ENCODE assay signal across 8 cellular contexts in the genomic region with DNA sequence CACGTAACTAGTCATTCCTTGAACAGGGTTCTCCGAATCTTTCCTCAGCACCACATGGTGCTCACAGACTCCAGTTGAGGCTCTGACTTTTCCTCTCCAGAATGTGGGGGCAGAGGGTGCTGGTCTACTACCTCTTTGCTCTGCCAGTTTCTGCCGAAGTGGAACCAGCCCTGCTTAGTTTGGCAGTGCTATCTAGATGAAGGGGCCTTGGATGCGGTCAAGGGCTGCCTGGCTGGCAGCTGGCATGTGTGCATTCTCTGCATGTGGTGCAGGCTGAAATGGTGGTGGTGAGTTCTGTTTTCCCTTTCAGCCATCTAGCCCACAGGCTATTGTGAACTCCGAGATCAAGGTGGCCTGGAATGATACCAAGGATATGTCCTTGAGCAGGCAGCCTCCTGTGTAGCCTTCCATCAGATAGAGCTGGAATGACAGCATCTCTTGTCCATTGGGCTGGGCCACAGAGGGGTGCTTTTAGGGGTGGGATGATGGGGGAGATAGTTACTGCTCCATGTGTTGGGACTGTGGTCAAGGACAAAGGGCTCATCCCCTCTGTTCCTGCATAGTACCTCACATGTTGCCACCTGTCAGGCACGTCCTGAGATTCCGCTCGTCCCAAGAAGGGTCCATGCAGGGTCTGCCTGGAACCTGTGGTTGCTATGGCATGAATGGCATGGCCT. TPM values are rescaled to one million over a fixed set of nuclear protein-coding genes. Genes with fewer than 3 reads are reported as not detected.
A peak's percentile ranks its signal among the peaks of the same experiment; 100 is the strongest.
DNase-seq lines count a peak whose midpoint lies in the region; ATAC-seq, FAIRE-seq and TF ChIP-seq lines count a peak whose summit lies in the region.

No MANE protein-coding gene starts in this region.

- H3K9me3 Mint-ChIP-seq in MCF 10A (ENCODE audit: unreplicated experiment) (no peaks in the 10 kb centered on the region), mesothelial cell of epicardium (no peaks in the 10 kb centered on the region)

- H3K36me3 ChIP-seq in right atrium auricular region, result peaks cover 30% of the 10 kb centered on the region
- H3K36me3 ChIP-seq in small intestine (ENCODE audit: control insufficient read depth in 2 of 2, insufficient read depth in 2 of 2, low read length in 2 of 2), result peaks cover 9 to 17% of the 10 kb centered on the region in 2 donors

- H3K4me3 Mint-ChIP-seq in MCF 10A (ENCODE audit: unreplicated experiment), result peak overlapping the region; percentile 72
- H3K4me3 Mint-ChIP-seq in mesothelial cell of epicardium, result peak overlapping the region; percentile 86

- H3K4me1 ChIP-seq in right atrium auricular region, result peaks cover 0 to 50% of the 10 kb centered on the region in 2 donors
- peaks cover 0 to 9% of the 10 kb centered on the region in 2 donors for H3K4me1 ChIP-seq in small intestine (ENCODE audit: control insufficient read depth in 2 of 2, insufficient read depth in 1 of 2, low read depth in 1 of 2, low read length in 1 of 2)

- no peak for ATAC-seq in sciatic nerve

- BruUV-seq in MCF 10A (replicated peaks; lab: Mats Ljungman, UMichigan), result no TSS peak

- DNase-seq in right atrium auricular region (ENCODE audit: low spot score) (no peak), cardiac septum (ENCODE audit: low spot score) (no peak), MCF 10A (ENCODE audit: unreplicated experiment) (no peak), mesothelial cell of epicardium (ENCODE audit: low spot score in 2 of 2, unreplicated experiment in 2 of 2) (no peak), middle frontal gyrus (ENCODE audit: extremely low spot score, low spot score) (no peak), small intestine (no peak), sciatic nerve (ENCODE audit: low spot score) (no peak)
- DNase-seq in activated CD4-positive, CD25-positive, alpha-beta regulatory T cell (lab: John Stamatoyannopoulos, UW), result no peak

- H3K27ac ChIP-seq in right atrium auricular region (peak overlapping the region; percentile 97 to 98), small intestine (ENCODE audit: low read depth in 1 of 2, low read length in 1 of 2) (no peak overlapping the region)

- WGBS in small intestine, 3 donors, result 34 to 52% (median 41%) methylated on average over 8 of the region's 8 CpGs

- H3K27ac Mint-ChIP-seq in MCF 10A (ENCODE audit: low read depth, unreplicated experiment) (no peak overlapping the region), mesothelial cell of epicardium (peak overlapping the region; percentile 85)

- intact Hi-C loops in cardiac septum (cut with DNase I), result no loop called here
- intact Hi-C loops in MCF 10A (cut with micrococcal nuclease), result loop anchor here (10.0 kb wide), 1 partner anchor 230 kb away; a partner anchor contains a TSS
- intact Hi-C loops in sciatic nerve (cut with DNase I), result loop anchor here (10.0 kb wide), 2 partner anchors 60 to 220 kb away; no protein-coding TSS in a partner anchor

- TF ChIP-seq CTCF in right atrium auricular region (IDR thresholded peaks at IDR 0.05) (no peak), MCF 10A (IDR thresholded peaks at IDR 0.05; ENCODE audit: unreplicated experiment) (no peak), mesothelial cell of epicardium (IDR thresholded peaks at IDR 0.05; ENCODE audit: unreplicated experiment) (no peak)

- H3K27me3 ChIP-seq in right atrium auricular region (no peaks in the 10 kb centered on the region), small intestine (ENCODE audit: control insufficient read depth in 2 of 2, insufficient read depth in 2 of 2, low read length in 2 of 2) (no peaks in the 10 kb centered on the region)

- CTCF ChIA-PET in MCF 10A (lab: Yijun Ruan, JAX), result no interaction called here

- H3K27me3 Mint-ChIP-seq in MCF 10A (ENCODE audit: insufficient read depth, unreplicated experiment) (peaks cover 7% of the 10 kb centered on the region), mesothelial cell of epicardium (ENCODE audit: low read depth) (no peaks in the 10 kb centered on the region)

- H3K4me3 ChIP-seq in right atrium auricular region (peak overlapping the region in 1 of 2 donors; percentile 100), small intestine (ENCODE audit: low read depth in 1 of 2, low read length in 2 of 2) (peak overlapping the region in 1 of 2 donors; percentile 96)

- no peaks in the 10 kb centered on the region for H3K9me3 ChIP-seq in right atrium auricular region
- no peaks in the 10 kb centered on the region for H3K9me3 ChIP-seq in small intestine (ENCODE audit: control insufficient read depth, low read depth)

- no peak for FAIRE-seq in small intestine (lab: Jason Lieb, UNC)

- H3K36me3 Mint-ChIP-seq in MCF 10A (ENCODE audit: insufficient read depth, unreplicated experiment), result peaks cover 43% of the 10 kb centered on the region
- peaks cover 23% of the 10 kb centered on the region for H3K36me3 Mint-ChIP-seq in mesothelial cell of epicardium

- POLR2A ChIA-PET in MCF 10A (lab: Yijun Ruan, JAX), result interaction anchor here (0.7 to 6.1 kb wide), 3 partner anchors 39 to 81 kb away, joined by 3 to 40 read pairs (median 3); a partner anchor contains a TSS

- H3K4me1 Mint-ChIP-seq in MCF 10A (ENCODE audit: insufficient read depth, unreplicated experiment) (peaks cover 27% of the 10 kb centered on the region), mesothelial cell of epicardium (peaks cover 51% of the 10 kb centered on the region)

RNA-seq across cellular contexts. Expression of a gene that starts 2.0 kb away (rescaled TPM):
- total RNA-seq in right atrium auricular region (10 to 100 TPM; 27.7 to 27.9 TPM), cardiac septum (79.4 TPM), MCF 10A (2022) (15.5 and 22.3 TPM in 2 replicates), mesothelial cell of epicardium (43.3 to 44.3 TPM (median 43.5 TPM) in 3 replicates), sciatic nerve (28.3 TPM)
- 10 to 100 TPM; 18.9 to 40.8 (median 24.6) TPM for polyA plus RNA-seq in small intestine

Comparison
In these comparisons a context has a peak if more than half of its experiments do, and no peak if none do; other contexts are left out.
1. H3K27ac ChIP-seq: peak in right atrium auricular region (2 of 2); none in small intestine (0 of 2).